In the genomic region with DNA sequence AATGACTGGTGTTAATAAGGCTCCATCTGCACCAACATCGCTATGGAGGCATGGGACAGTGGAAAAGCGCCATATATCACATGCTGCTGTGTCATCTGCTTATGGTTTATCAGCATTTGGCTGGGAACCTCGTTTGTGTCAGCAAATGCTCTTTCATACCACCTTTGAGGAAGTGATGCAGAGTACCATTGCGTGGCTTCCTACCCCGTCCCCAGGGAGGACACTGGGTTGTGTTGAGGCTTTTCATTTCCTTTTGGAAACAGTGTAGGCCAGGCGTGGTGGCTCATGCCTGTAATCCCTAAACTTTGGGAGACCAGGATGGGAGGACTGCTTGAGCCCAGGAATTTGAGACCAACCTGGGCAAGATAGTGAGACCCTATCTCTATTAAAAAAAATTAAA, we compare ENCODE assay signal across 12 cellular contexts. TPM values are rescaled to one million over a fixed set of nuclear protein-coding genes. Genes with fewer than 3 reads are reported as not detected.
DNase-seq lines count a peak whose midpoint lies in the region; ATAC-seq, FAIRE-seq and TF ChIP-seq lines count a peak whose summit lies in the region.
"Had no signal": no experiment of that assay in that cellular context is flagged by ENCODE, and none has a peak within 500 bp of the region (broad histone marks: within the 10 kb centered on the region; RNA-seq: fewer than 3 reads in every experiment).

No MANE protein-coding gene starts in this region.

- FAIRE-seq in pancreas (lab: Jason Lieb, UNC) = no peak
- FAIRE-seq: bronchial epithelial cell had no signal

- no peak overlapping the region for H3K4me3 Mint-ChIP-seq in effector memory CD8-positive, alpha-beta T cell

- TF ChIP-seq CTCF in tibial artery (IDR thresholded peaks at IDR 0.05) (no peak), pancreas (IDR thresholded peaks at IDR 0.05) (no peak), dorsolateral prefrontal cortex (IDR thresholded peaks at IDR 0.05 in 54 of 56, conservative IDR thresholded peaks at IDR 0.05 in 2 of 56; ENCODE audit: low read depth in 1 of 56, partially characterized antibody in 56 of 56) (no peak)

- H3K4me3 ChIP-seq in esophagus (ENCODE audit: low read depth in 1 of 2, low read length in 2 of 2) (no peak overlapping the region), tibial artery (no peak overlapping the region), pancreas (no peak overlapping the region), dorsolateral prefrontal cortex (no peak overlapping the region)

- H3K36me3 Mint-ChIP-seq in effector memory CD8-positive, alpha-beta T cell (ENCODE audit: insufficient read depth) = peaks cover 20% of the 10 kb centered on the region

- DNase-seq in SIG-M5 treated with dmso at 0.1 percent for 504 hours (lab: John Stamatoyannopoulos, UW; ENCODE audit: unreplicated experiment) (peak; percentile 25), SIG-M5 (lab: John Stamatoyannopoulos, UW) (no peak), Kasumi-1 (lab: John Stamatoyannopoulos, UW) (peak; percentile 7 to 27), tibial artery (peak; percentile 61 to 80), pancreas (no peak), dorsolateral prefrontal cortex (no peak)
- DNase-seq in effector memory CD8-positive, alpha-beta T cell = no peak
- DNase-seq: foreskin keratinocyte, NCI-H526 treated with DMSO at 0.1 percent for 48 hours had no signal

- WGBS in esophagus, 2 donors = 55 to 65% methylated on average over 6 of the region's 6 CpGs
- WGBS in pancreas, 2 donors = 71 to 76% methylated on average over 6 of the region's 6 CpGs

- H3K27ac Mint-ChIP-seq in effector memory CD8-positive, alpha-beta T cell = no peak overlapping the region

- no peak for ATAC-seq in pancreas
- no peak for ATAC-seq in effector memory CD8-positive, alpha-beta T cell (replicated peaks)
- ATAC-seq: foreskin keratinocyte had no signal

- H3K9me3 Mint-ChIP-seq in effector memory CD8-positive, alpha-beta T cell = no peaks in the 10 kb centered on the region

- peak overlapping the region; percentile 4 to 20 for H3K27ac ChIP-seq in esophagus (ENCODE audit: low read depth in 2 of 2, low read length in 1 of 2)
- H3K27ac ChIP-seq in tibial artery = peak overlapping the region; percentile 40 to 88
- H3K27ac ChIP-seq in pancreas = no peak overlapping the region
- peak overlapping the region in 12 of 59 donors; percentile 7 to 88 (median 30) for H3K27ac ChIP-seq in dorsolateral prefrontal cortex

- H3K4me1 ChIP-seq in esophagus (ENCODE audit: control insufficient read depth in 2 of 2, insufficient read depth in 2 of 2, low read length in 1 of 2) (peaks cover 6 to 11% of the 10 kb centered on the region in 2 donors), tibial artery (peaks cover 8 to 46% (median 40%) of the 10 kb centered on the region in 4 donors), pancreas (peaks cover 0 to 4% (median 4%) of the 10 kb centered on the region in 3 donors)

- H3K27me3 ChIP-seq in esophagus (ENCODE audit: control insufficient read depth in 1 of 2, insufficient read depth in 2 of 2, low read length in 2 of 2) (no peaks in the 10 kb centered on the region), tibial artery (no peaks in the 10 kb centered on the region), pancreas (no peaks in the 10 kb centered on the region), dorsolateral prefrontal cortex (no peaks in the 10 kb centered on the region)

- intact Hi-C loops in tibial artery (cut with DNase I; ENCODE audit: low total_unique reads) (loop anchor here (10.0 kb wide), 1 partner anchor 225 kb away; a partner anchor contains a TSS), pancreas (cut with DNase I) (loop anchor here in 1 of 3 donors (5.0 to 10.0 kb wide), 2 partner anchors 92 to 225 kb away; a partner anchor contains a TSS), dorsolateral prefrontal cortex (cut with DNase I) (loop anchor here (2.0 to 10.0 kb wide), 4 partner anchors 97 to 285 kb away; a partner anchor contains a TSS)

- H3K4me1 Mint-ChIP-seq in effector memory CD8-positive, alpha-beta T cell (ENCODE audit: low read depth in 2 of 2) = peaks cover 15 to 20% of the 10 kb centered on the region in 2 donors

- peaks cover 0 to 6% of the 10 kb centered on the region in 2 donors for H3K27me3 Mint-ChIP-seq in effector memory CD8-positive, alpha-beta T cell

- H3K36me3 ChIP-seq in esophagus (ENCODE audit: control insufficient read depth in 2 of 2, insufficient read depth in 2 of 2, low read length in 1 of 2) (no peaks in the 10 kb centered on the region), tibial artery (no peaks in the 10 kb centered on the region), pancreas (no peaks in the 10 kb centered on the region)

- H3K9me3 ChIP-seq in esophagus (ENCODE audit: control insufficient read depth in 2 of 2, insufficient read depth in 1 of 2, low read depth in 1 of 2, low read length in 1 of 2) (no peaks in the 10 kb centered on the region), tibial artery (no peaks in the 10 kb centered on the region), pancreas (no peaks in the 10 kb centered on the region)

RNA-seq across cellular contexts. Expression of a gene that starts 6.8 kb away (rescaled TPM):
- polyA plus RNA-seq in esophagus (1 to 10 TPM; 5.8 to 9.6 TPM), pancreas (under 1 TPM; 0.14 to 0.15 TPM)
- total RNA-seq in pancreas (under 1 TPM in 4 of 6 donors, not detected in 2; 0.12 to 0.28 (median 0.18) TPM), dorsolateral prefrontal cortex (1 to 10 TPM in 27 of 120 experiments, under 1 TPM in 86, not detected in 7; 0.20 to 2.4 (median 0.75) TPM)
- total RNA-seq: foreskin keratinocyte; T-helper 1 cell treated with Interleukin-12 subunit alpha and Interleukin-12 subunit beta and Interleukin-4 antibody, amounts not matched to agents 30 ng/mL and 1 ng/mL, for 36 hours had no signal

RNA-seq across cellular contexts. Expression of a gene that starts 41.3 kb away (rescaled TPM):
- polyA plus RNA-seq in esophagus = 10 to 100 TPM in 1 of 2 donors, 1 to 10 TPM in 1; 8.0 to 23.8 TPM
- total RNA-seq in pancreas = 10 to 100 TPM; 10.9 to 49.2 (median 13.5) TPM
- polyA plus RNA-seq in pancreas = 10 to 100 TPM; 20.2 to 28.6 TPM
- total RNA-seq in dorsolateral prefrontal cortex = 100 to 1,000 TPM in 10 of 120 experiments, 10 to 100 TPM in 109, 1 to 10 TPM in 1; 8.7 to 188 (median 44.2) TPM

Comparison
In these comparisons a context has a peak if more than half of its experiments do, and no peak if none do; other contexts are left out.
1. DNase-seq: peak in SIG-M5 treated with dmso at 0.1 percent for 504 hours (single experiment), Kasumi-1 (2 of 2) and tibial artery (2 of 2); none in SIG-M5 (single experiment), pancreas (0 of 6), dorsolateral prefrontal cortex (0 of 10) and effector memory CD8-positive, alpha-beta T cell (0 of 3).
2. H3K27ac ChIP-seq: peak in esophagus (2 of 2) and tibial artery (2 of 2); none in pancreas (0 of 4).